25 cellular contexts compared by ENCODE assay signal in the genomic region with DNA sequence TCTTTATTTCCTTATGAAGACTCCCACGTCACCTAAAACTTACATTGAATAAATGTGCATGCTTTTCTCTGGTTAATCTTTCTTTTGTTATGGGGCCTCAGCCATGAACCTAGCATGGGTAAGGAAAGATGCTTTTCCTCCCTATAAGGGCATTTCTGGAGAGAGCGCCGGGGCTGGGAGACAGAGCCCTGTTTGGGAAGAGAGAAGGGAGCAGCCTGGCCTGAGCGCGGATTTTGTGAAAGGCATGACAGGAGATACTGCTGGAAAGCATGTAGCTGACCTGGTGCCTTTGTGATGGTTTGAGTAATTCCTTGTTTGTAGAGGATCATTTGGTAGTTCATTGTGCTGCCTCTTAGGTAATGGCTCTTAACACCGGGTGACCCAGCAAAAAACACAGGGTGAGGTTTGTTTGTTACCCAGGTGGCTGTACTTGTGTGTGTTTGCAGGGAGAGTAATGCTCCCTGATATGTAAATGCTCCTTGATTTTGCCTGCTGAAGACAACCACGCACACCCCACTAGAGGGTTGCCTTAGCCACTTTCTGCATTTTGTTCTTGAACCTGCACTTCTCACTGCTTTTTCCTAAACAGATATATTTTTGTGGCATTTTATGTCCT. TPM values are rescaled to one million over a fixed set of nuclear protein-coding genes. Genes with fewer than 3 reads are reported as not detected.
DNase-seq lines count a peak whose midpoint lies in the region; ATAC-seq and TF ChIP-seq lines count a peak whose summit lies in the region.
"Had no signal": no experiment of that assay in that cellular context is flagged by ENCODE, and none has a peak within 500 bp of the region (broad histone marks: within the 10 kb centered on the region; RNA-seq: fewer than 3 reads in every experiment).

No MANE protein-coding gene starts in this region.

- intact Hi-C loops in left lung (cut with DNase I): no loop called here

- H3K27ac ChIP-seq in left lung (no peak overlapping the region), SK-N-SH (ENCODE audit: low read depth in 2 of 2, low read length in 1 of 2) (no peak overlapping the region), tibial nerve (no peak overlapping the region)
- H3K27ac ChIP-seq: dorsolateral prefrontal cortex, WERI-Rb-1 had no signal

- H3K4me3 ChIP-seq in left lung (no peak overlapping the region), SK-N-SH (ENCODE audit: low read depth in 2 of 2, low read length in 1 of 2) (no peak overlapping the region), tibial nerve (no peak overlapping the region)
- H3K4me3 ChIP-seq: dorsolateral prefrontal cortex had no signal

- POLR2A ChIA-PET in SK-N-SH (lab: Yijun Ruan, JAX): no interaction called here

- no peaks in the 10 kb centered on the region for H3K79me2 ChIP-seq in SK-N-SH (ENCODE audit: insufficient read depth)

- H3F3A ChIP-seq in SK-N-SH (replicated peaks; ENCODE audit: insufficient read depth): no peaks in the 10 kb centered on the region

- H3K9me3 ChIP-seq in left lung (no peaks in the 10 kb centered on the region), SK-N-SH (no peaks in the 10 kb centered on the region), tibial nerve (no peaks in the 10 kb centered on the region)

- 76% methylated on average over 7 of the region's 7 CpGs for WGBS in SK-N-SH (ENCODE audit: low lambda C conversion rate)
- WGBS in tibial nerve, 2 donors: 71 to 75% methylated on average over 7 of the region's 7 CpGs

- no peaks in the 10 kb centered on the region for H3K36me3 ChIP-seq in left lung
- H3K36me3 ChIP-seq in SK-N-SH (replicated peaks in 1 of 2; ENCODE audit: control insufficient read depth in 1 of 2, insufficient read depth in 2 of 2, low read length in 1 of 2): no peaks in the 10 kb centered on the region
- H3K36me3 ChIP-seq in tibial nerve: no peaks in the 10 kb centered on the region
- H3K36me3 ChIP-seq: WERI-Rb-1 had no signal

- ATAC-seq in left lung (peak; percentile 66), HG03342 (IDR thresholded peaks at IDR 0.05; ENCODE audit: unreplicated experiment) (no peak), HG03196 (IDR thresholded peaks at IDR 0.05; ENCODE audit: unreplicated experiment) (no peak)
- ATAC-seq: Right ventricle myocardium inferior, T-helper 17 cell had no signal

- TF ChIP-seq RAD21 in SK-N-SH (IDR thresholded peaks at IDR 0.05; ENCODE audit: low read length): no peak

- H2AFZ ChIP-seq in SK-N-SH (ENCODE audit: low read depth): no peak overlapping the region

- no peak overlapping the region for H3K4me2 ChIP-seq in SK-N-SH

- TF ChIP-seq EP300 in SK-N-SH (IDR thresholded peaks at IDR 0.05; ENCODE audit: borderline replicate concordance in 1 of 2, low read depth in 1 of 2, low read length in 1 of 2): no peak
- TF ChIP-seq EP300 in tibial nerve (IDR thresholded peaks at IDR 0.05): no peak

- TF ChIP-seq CTCF in left lung (IDR thresholded peaks at IDR 0.05): no peak
- TF ChIP-seq CTCF in SK-N-SH (IDR thresholded peaks at IDR 0.05): no peak
- TF ChIP-seq CTCF in tibial nerve (IDR thresholded peaks at IDR 0.05): no peak

- CTCF ChIA-PET in SK-N-SH (lab: Yijun Ruan, JAX): interaction anchor here (1.2 kb wide), 1 partner anchor 104 kb away, joined by 3 read pairs; no protein-coding TSS in a partner anchor

- H3K27me3 ChIP-seq in left lung: peaks cover 0 to 3% of the 10 kb centered on the region in 2 donors
- H3K27me3 ChIP-seq in SK-N-SH (ENCODE audit: insufficient read depth): no peaks in the 10 kb centered on the region
- H3K27me3 ChIP-seq in tibial nerve: no peaks in the 10 kb centered on the region

- H4K20me1 ChIP-seq in SK-N-SH (ENCODE audit: insufficient read depth): peaks cover 2% of the 10 kb centered on the region; the same call in 1 of the 2 replicates

- no peak for TF ChIP-seq POLR2A in tibial nerve (IDR thresholded peaks at IDR 0.05)

- H3K9ac ChIP-seq in SK-N-SH: no peak overlapping the region

- no peaks in the 10 kb centered on the region for H3K9me2 ChIP-seq in SK-N-SH

- no peaks in the 10 kb centered on the region for H3K4me1 ChIP-seq in left lung
- peaks cover 0 to 10% of the 10 kb centered on the region in 2 experiments; a peak in 1 of 4 replicates for H3K4me1 ChIP-seq in SK-N-SH (ENCODE audit: control insufficient read depth in 1 of 2, insufficient read depth in 2 of 2, low read depth in 1 of 2, low read length in 1 of 2)
- H3K4me1 ChIP-seq in tibial nerve: no peaks in the 10 kb centered on the region

- DNase-seq in DMS79 (lab: John Stamatoyannopoulos, UW) (peak; percentile 61), NCI-H146 (lab: John Stamatoyannopoulos, UW) (peak; percentile 52), NCI-H510A treated with DMSO at 0.1 percent for 48 hours (lab: John Stamatoyannopoulos, UW) (peak; percentile 78), left lung (no peak), SK-N-SH (no peak), tibial nerve (ENCODE audit: low spot score in 2 of 2) (no peak)
- DNase-seq: activated CD4-positive, alpha-beta memory T cell treated with anti-CD3 and anti-CD28 coated beads for 36 hours; activated naive CD4-positive, alpha-beta T cell treated with Interleukin-2 at 50 U/mL for 16 hours; activated T-cell treated with anti-CD3 and anti-CD28 coated beads for 4 hours; amygdala; caudate nucleus; DND-41; dorsolateral prefrontal cortex; erythroblast; foreskin melanocyte; hippocampal formation; kidney; midbrain; NCI-H524; stimulated activated CD4-positive, alpha-beta T cell treated with anti-CD3 and anti-CD28 coated beads, Interleukin-4, amount 100 ng/mL, for 1 hour; T-helper 17 cell; WERI-Rb-1 had no signal

TF ChIP-seq in SK-N-SH, 30 proteins besides CTCF, POLR2A, EP300 and RAD21:
- no peak for TF ChIP-seq TAF1 (IDR thresholded peaks at IDR 0.05; ENCODE audit: borderline replicate concordance, low read depth, low read length)
- no peak for TF ChIP-seq TCF12 (IDR thresholded peaks at IDR 0.05)
- no peak for TF ChIP-seq POLR2AphosphoS5 (IDR thresholded peaks at IDR 0.05; ENCODE audit: low read depth, low read length)
- TF ChIP-seq, protein P1, sequence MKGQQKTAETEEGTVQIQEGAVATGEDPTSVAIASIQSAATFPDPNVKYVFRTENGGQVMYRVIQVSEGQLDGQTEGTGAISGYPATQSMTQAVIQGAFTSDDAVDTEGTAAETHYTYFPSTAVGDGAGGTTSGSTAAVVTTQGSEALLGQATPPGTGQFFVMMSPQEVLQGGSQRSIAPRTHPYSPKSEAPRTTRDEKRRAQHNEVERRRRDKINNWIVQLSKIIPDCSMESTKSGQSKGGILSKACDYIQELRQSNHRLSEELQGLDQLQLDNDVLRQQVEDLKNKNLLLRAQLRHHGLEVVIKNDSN (IDR thresholded peaks at IDR 0.05; ENCODE audit: borderline replicate concordance, low read depth): no peak
- no peak for TF ChIP-seq GABPA (IDR thresholded peaks at IDR 0.05; ENCODE audit: low read depth)
- TF ChIP-seq, protein P2, sequence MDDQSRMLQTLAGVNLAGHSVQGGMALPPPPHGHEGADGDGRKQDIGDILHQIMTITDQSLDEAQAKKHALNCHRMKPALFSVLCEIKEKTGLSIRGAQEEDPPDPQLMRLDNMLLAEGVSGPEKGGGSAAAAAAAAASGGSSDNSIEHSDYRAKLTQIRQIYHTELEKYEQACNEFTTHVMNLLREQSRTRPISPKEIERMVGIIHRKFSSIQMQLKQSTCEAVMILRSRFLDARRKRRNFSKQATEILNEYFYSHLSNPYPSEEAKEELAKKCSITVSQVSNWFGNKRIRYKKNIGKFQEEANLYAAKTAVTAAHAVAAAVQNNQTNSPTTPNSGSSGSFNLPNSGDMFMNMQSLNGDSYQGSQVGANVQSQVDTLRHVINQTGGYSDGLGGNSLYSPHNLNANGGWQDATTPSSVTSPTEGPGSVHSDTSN (IDR thresholded peaks at IDR 0.05): no peak

RNA-seq across cellular contexts. Expression of a gene that starts 59.2 kb away (rescaled TPM):
- total RNA-seq in left lung: 10 to 100 TPM; 14.1 to 22.1 TPM
- 2.0 and 2.6 TPM in 2 replicates for polyA plus RNA-seq in SK-N-SH (2012; rRNA removed)
- 1.2 and 1.8 TPM in 2 replicates for polyA plus RNA-seq in SK-N-SH (2012; cell fraction: cytosol; rRNA removed)
- polyA plus RNA-seq in SK-N-SH (2012; cell fraction: nucleus; rRNA removed): 7.1 and 7.2 TPM in 2 replicates
- 10 to 100 TPM; 10.1 to 22.8 (median 13.0) TPM for total RNA-seq in tibial nerve

Comparison
In these comparisons a context has a peak if more than half of its experiments do, and no peak if none do; other contexts are left out.
1. DNase-seq: peak in DMS79 (single experiment), NCI-H146 (single experiment) and NCI-H510A treated with DMSO at 0.1 percent for 48 hours (single experiment); none in left lung (0 of 2), SK-N-SH (single experiment) and tibial nerve (0 of 2).